ENCODE assay signal across 1 cellular context in genomic region chr1:39385067-39385988, GRCh38.
TF ChIP-seq lines count a peak whose summit lies in the region.

No MANE protein-coding gene starts in this region.

TF ChIP-seq in K562, 482 proteins besides CTCF, POLR2A, EP300 and RAD21 (continued from another document and continues in another):
- TF ChIP-seq ESRRA (IDR thresholded peaks at IDR 0.05; ENCODE audit: borderline replicate concordance, low read depth): no peak
- TF ChIP-seq STAT5B (CRISPR knock-in tag; IDR thresholded peaks at IDR 0.05): no peak
- no peak for TF ChIP-seq HDGF (IDR thresholded peaks at IDR 0.05)
- no peak for TF ChIP-seq RNF219 (CRISPR knock-in tag; IDR thresholded peaks at IDR 0.05)
- no peak for TF ChIP-seq NR0B1 (IDR thresholded peaks at IDR 0.05; ENCODE audit: partially characterized antibody)
- no peak for TF ChIP-seq ZBTB33 (CRISPR knock-in tag; IDR thresholded peaks at IDR 0.05)
- TF ChIP-seq ZNF561 (CRISPR knock-in tag; conservative IDR thresholded peaks at IDR 0.05): no peak
- TF ChIP-seq TBP (optimal IDR thresholded peaks at IDR 0.05; ENCODE audit: low read depth, low read length): peak; percentile 67
- no peak for TF ChIP-seq CGGBP1 (CRISPR knock-in tag; IDR thresholded peaks at IDR 0.05)
- no peak for TF ChIP-seq PHTF2 (CRISPR knock-in tag; IDR thresholded peaks at IDR 0.05)
- TF ChIP-seq NCOR1 (IDR thresholded peaks at IDR 0.05): no peak; the same call in 1 of the 2 replicates
- TF ChIP-seq PCBP2 (IDR thresholded peaks at IDR 0.05; ENCODE audit: low read depth, low read length, poor library complexity, severe bottlenecking): no peak
- TF ChIP-seq MTA1 (IDR thresholded peaks at IDR 0.05; ENCODE audit: borderline replicate concordance): no peak
- no peak for TF ChIP-seq EWSR1 (IDR thresholded peaks at IDR 0.05; ENCODE audit: borderline replicate concordance, low read depth, partially characterized antibody)
- TF ChIP-seq FOXJ2 (tag; IDR thresholded peaks at IDR 0.05): no peak
- TF ChIP-seq KAT8 (IDR thresholded peaks at IDR 0.05; ENCODE audit: low read depth): no peak
- TF ChIP-seq CTBP1 (IDR thresholded peaks at IDR 0.05; ENCODE audit: borderline replicate concordance): peak; percentile 55; the same call in 1 of the 2 replicates
- TF ChIP-seq NRF1 (conservative IDR thresholded peaks at IDR 0.05 in 1 of 2, IDR thresholded peaks at IDR 0.05 in 1 of 2): peak in 1 of 2 experiments; percentile 41; a peak in 1 of 4 replicates
- TF ChIP-seq RNF2 (IDR thresholded peaks at IDR 0.05): peak; percentile 69
- TF ChIP-seq ZNF384 (IDR thresholded peaks at IDR 0.05; ENCODE audit: low read depth, low read length): no peak
- no peak for TF ChIP-seq SIX5 (IDR thresholded peaks at IDR 0.05; ENCODE audit: borderline replicate concordance in 1 of 2, insufficient read depth in 1 of 2, low read depth in 1 of 2, low read length in 2 of 2)
- peak; percentile 90 for TF ChIP-seq DMBX1 (CRISPR knock-in tag; IDR thresholded peaks at IDR 0.05; ENCODE audit: borderline replicate concordance)
- TF ChIP-seq AFF4 (CRISPR knock-in tag; IDR thresholded peaks at IDR 0.05): no peak
- TF ChIP-seq GATA2 (CRISPR knock-in tag; IDR thresholded peaks at IDR 0.05): no peak
- TF ChIP-seq RBM17 (IDR thresholded peaks at IDR 0.05; ENCODE audit: borderline replicate concordance, low read depth, low read length): no peak
- TF ChIP-seq PCBP1 (IDR thresholded peaks at IDR 0.05; ENCODE audit: low read depth, low read length, poor library complexity, severe bottlenecking): no peak
- TF ChIP-seq ILK (tag; IDR thresholded peaks at IDR 0.05; ENCODE audit: borderline replicate concordance, low read depth): no peak
- TF ChIP-seq HNRNPUL1 (IDR thresholded peaks at IDR 0.05; ENCODE audit: low read length): no peak
- no peak for TF ChIP-seq ELF1 (tag; IDR thresholded peaks at IDR 0.05)
- no peak for TF ChIP-seq PYGO2 (tag; IDR thresholded peaks at IDR 0.05)
- no peak for TF ChIP-seq GMEB1 (CRISPR knock-in tag; IDR thresholded peaks at IDR 0.05)
- no peak for TF ChIP-seq YY1 (IDR thresholded peaks at IDR 0.05; ENCODE audit: borderline replicate concordance in 1 of 3, control insufficient read depth in 1 of 3, extremely low read depth in 1 of 3, insufficient read depth in 3 of 3, insufficient read length in 1 of 3, insufficient replicate concordance in 2 of 3, low read depth in 1 of 3, low read length in 2 of 3)
- no peak for TF ChIP-seq SMAD2 (IDR thresholded peaks at IDR 0.05; ENCODE audit: low read depth, low read length)
- TF ChIP-seq ZNF740 (CRISPR knock-in tag; IDR thresholded peaks at IDR 0.05): no peak
- no peak for TF ChIP-seq ZNF740 (tag; IDR thresholded peaks at IDR 0.05)
- no peak for TF ChIP-seq TRIM25 (IDR thresholded peaks at IDR 0.05; ENCODE audit: borderline replicate concordance)
- TF ChIP-seq BCLAF1 (IDR thresholded peaks at IDR 0.05; ENCODE audit: borderline replicate concordance in 1 of 2, control insufficient read depth in 1 of 2, low read depth in 2 of 2, low read length in 1 of 2): no peak
- TF ChIP-seq ZNF707 (CRISPR knock-in tag; conservative IDR thresholded peaks at IDR 0.05): no peak
- TF ChIP-seq TAF1 (IDR thresholded peaks at IDR 0.05; ENCODE audit: control insufficient read depth, extremely low read depth, insufficient read depth, low read length, severe bottlenecking): no peak
- no peak for TF ChIP-seq FOXO4 (CRISPR knock-in tag; IDR thresholded peaks at IDR 0.05)
- TF ChIP-seq CBFA2T3 (IDR thresholded peaks at IDR 0.05): peak; percentile 83
- no peak for TF ChIP-seq GTF2F1 (IDR thresholded peaks at IDR 0.05; ENCODE audit: low read depth, low read length)
- no peak for TF ChIP-seq HNRNPK (IDR thresholded peaks at IDR 0.05; ENCODE audit: low read depth, low read length, poor library complexity, severe bottlenecking)
- TF ChIP-seq TCFL5 (CRISPR knock-in tag; conservative IDR thresholded peaks at IDR 0.05): no peak
- TF ChIP-seq PHB2 (IDR thresholded peaks at IDR 0.05; ENCODE audit: low read depth): no peak
- no peak for TF ChIP-seq RBM39 (optimal IDR thresholded peaks at IDR 0.05; ENCODE audit: low read depth, low read length)
- no peak for TF ChIP-seq IFI16 (CRISPR knock-in tag; IDR thresholded peaks at IDR 0.05)
- TF ChIP-seq ZBTB1 (CRISPR knock-in tag; IDR thresholded peaks at IDR 0.05; ENCODE audit: borderline replicate concordance, low read depth): no peak
- no peak for TF ChIP-seq HMG20B (CRISPR knock-in tag; IDR thresholded peaks at IDR 0.05)
